In the genomic region with DNA sequence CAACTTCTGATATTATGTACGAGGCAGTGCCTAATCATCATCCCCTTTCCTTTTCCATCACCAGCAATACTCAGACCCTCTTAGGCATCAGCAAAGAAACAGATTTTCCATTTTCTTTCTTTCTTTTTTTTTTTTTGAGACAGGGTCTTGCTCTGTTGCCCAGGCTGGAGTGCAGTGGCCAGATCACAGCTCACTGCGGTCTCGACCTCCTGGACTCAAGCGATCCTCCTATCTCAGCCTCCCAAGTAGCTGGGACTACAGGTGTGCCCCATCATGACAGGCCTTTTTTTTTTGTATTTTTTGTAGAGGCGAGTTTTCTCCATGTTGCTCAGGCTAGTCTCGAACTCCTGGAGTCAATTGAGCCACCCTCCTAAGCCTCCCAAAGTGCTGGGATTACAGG, we compare ENCODE assay signal across 1 cellular context.
A peak's percentile ranks its signal among the peaks of the same experiment; 100 is the strongest.
TF ChIP-seq lines count a peak whose summit lies in the region.

No MANE protein-coding gene starts in this region.

TF ChIP-seq in K562, 482 proteins besides CTCF, POLR2A, EP300 and RAD21 (continued from another document):
- TF ChIP-seq ZNF518B (CRISPR knock-in tag; IDR thresholded peaks at IDR 0.05) (no peak), ZNF121 (CRISPR knock-in tag; conservative IDR thresholded peaks at IDR 0.05) (peak; percentile 75), HIVEP1 (CRISPR knock-in tag; IDR thresholded peaks at IDR 0.05) (no peak), ZNF239 (CRISPR knock-in tag; IDR thresholded peaks at IDR 0.05) (no peak)
